In the genomic region with DNA sequence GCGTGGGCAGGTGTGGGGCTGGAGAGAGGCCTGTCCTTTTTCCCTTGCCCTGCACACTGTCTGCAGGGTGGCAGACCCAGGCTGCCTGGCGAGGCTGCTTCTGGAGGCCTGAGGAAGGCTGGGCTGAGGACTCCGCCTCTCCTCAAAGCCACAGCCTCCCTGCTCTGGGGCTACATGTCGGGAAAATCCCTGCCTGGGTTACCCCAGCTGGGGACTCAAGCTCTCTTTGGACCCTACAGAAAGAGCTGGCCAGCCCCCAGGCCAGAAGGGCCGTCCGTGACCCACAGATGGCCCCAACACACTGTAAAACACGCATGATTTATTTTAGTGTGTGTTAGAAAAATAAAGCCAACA, we compare ENCODE assay signal across 10 cellular contexts. TPM values are rescaled to one million over a fixed set of nuclear protein-coding genes. Genes with fewer than 3 reads are reported as not detected.
A peak's percentile ranks its signal among the peaks of the same experiment; 100 is the strongest.
DNase-seq lines count a peak whose midpoint lies in the region; ATAC-seq, FAIRE-seq and TF ChIP-seq lines count a peak whose summit lies in the region.
"Had no signal": no experiment of that assay in that cellular context is flagged by ENCODE, and none has a peak within 500 bp of the region (broad histone marks: within the 10 kb centered on the region; RNA-seq: fewer than 3 reads in every experiment).

No MANE protein-coding gene starts in this region.

- H3K9me3 ChIP-seq in right lobe of liver (no peaks in the 10 kb centered on the region), transverse colon (no peaks in the 10 kb centered on the region)

- peak overlapping the region; percentile 25 for H3K4me3 ChIP-seq in bronchial epithelial cell (ENCODE audit: low read depth, low read length)
- H3K4me3 ChIP-seq in right lobe of liver: peak overlapping the region; percentile 6 to 56 (median 22)
- no peak overlapping the region for H3K4me3 ChIP-seq in transverse colon

- H3K36me3 ChIP-seq in bronchial epithelial cell (ENCODE audit: control insufficient read depth, insufficient read depth, low read length): no peaks in the 10 kb centered on the region
- H3K36me3 ChIP-seq in right lobe of liver: no peaks in the 10 kb centered on the region
- H3K36me3 ChIP-seq in transverse colon: no peaks in the 10 kb centered on the region

- H3K27me3 ChIP-seq in bronchial epithelial cell (ENCODE audit: control insufficient read depth, insufficient read depth, low read length) (peaks cover 3% of the 10 kb centered on the region), right lobe of liver (no peaks in the 10 kb centered on the region), transverse colon (no peaks in the 10 kb centered on the region)

- TF ChIP-seq POLR2A in right lobe of liver (IDR thresholded peaks at IDR 0.05): no peak
- TF ChIP-seq POLR2A in transverse colon (IDR thresholded peaks at IDR 0.05): no peak

- WGBS in right lobe of liver (ENCODE audit: insufficient coverage, low coverage, low lambda C conversion rate, missing lambda C conversion rate): 30% methylated on average over 4 of the region's 7 CpGs
- WGBS in transverse colon (ENCODE audit: low coverage in 1 of 2), 2 donors: 30 to 48% methylated on average over 4 to 7 of the region's 7 CpGs

- H3K27ac ChIP-seq in right lobe of liver: peak overlapping the region; percentile 52 to 85 (median 83)
- H3K27ac ChIP-seq in transverse colon: peak overlapping the region; percentile 84 to 91 (median 86)

- peak; percentile 28 for DNase-seq in M059J (ENCODE audit: low read depth)
- DNase-seq in bronchial epithelial cell (ENCODE audit: low read depth): peak; percentile 44
- no peak for DNase-seq in right lobe of liver
- no peak for DNase-seq in transverse colon
- no peak for DNase-seq in activated gamma-delta T cell (lab: John Stamatoyannopoulos, UW)
- DNase-seq in NK-92 (lab: John Stamatoyannopoulos, UW; ENCODE audit: unreplicated experiment): no peak
- DNase-seq in GM19239 (ENCODE audit: insufficient read length, low spot score): no peak
- DNase-seq: activated T-cell treated with anti-CD3 and anti-CD28 coated beads, Interleukin-2, amount 50 U/mL, for 48 hours; NCI-H1048; stimulated activated naive B cell treated with anti-CD40 and anti-IgM and Interleukin-4, amounts not matched to agents 10 μg/mL and 1 μg/mL and 100 μg/mL, for 72 hours had no signal

- in situ Hi-C loops in transverse colon (cut with MboI; ENCODE audit: low pct_ligation_motif_present in 1 of 4, low pct_unique_long_range_greater_than_20kb in 1 of 4, low sequenced_read_pairs in 3 of 4): no loop called here

- TF ChIP-seq EP300 in transverse colon (IDR thresholded peaks at IDR 0.05; ENCODE audit: low read depth): no peak

- no peak for FAIRE-seq in bronchial epithelial cell (lab: Jason Lieb, UNC)
- no peak for FAIRE-seq in GM19239 (lab: Jason Lieb, UNC)

- intact Hi-C loops in right lobe of liver (cut with DNase I) (no loop called here), transverse colon (cut with DNase I; ENCODE audit: low total_unique reads) (no loop called here)

- peaks cover 0 to 73% (median 36%) of the 10 kb centered on the region in 4 donors for H3K4me1 ChIP-seq in right lobe of liver
- peaks cover 24 to 48% (median 32%) of the 10 kb centered on the region in 4 donors for H3K4me1 ChIP-seq in transverse colon

- ATAC-seq in right lobe of liver: peak; percentile 3 to 25 (median 14)
- ATAC-seq: stimulated activated naive B cell treated with anti-CD40 and anti-IgM and Interleukin-4, amounts not matched to agents 10 μg/mL and 1 μg/mL and 100 μg/mL, for 72 hours had no signal

- TF ChIP-seq CTCF in bronchial epithelial cell (IDR thresholded peaks at IDR 0.05; ENCODE audit: insufficient read depth, low read length, severe bottlenecking): no peak
- no peak for TF ChIP-seq CTCF in right lobe of liver (IDR thresholded peaks at IDR 0.05)
- no peak for TF ChIP-seq CTCF in transverse colon (IDR thresholded peaks at IDR 0.05)

RNA-seq across cellular contexts. Expression of gene SLC38A10, which starts 33.8 kb away (rescaled TPM):
- total RNA-seq in M059J (2014; rRNA removed; shearing (Covaris generic)): 77.9 and 119 TPM in 2 replicates
- total RNA-seq in bronchial epithelial cell: 35.5 and 49.2 TPM in 2 replicates
- total RNA-seq in right lobe of liver: 100 to 1,000 TPM in 1 of 6 experiments, 10 to 100 TPM in 5; 60.9 to 104 (median 86.1) TPM
- 100 to 1,000 TPM in 2 of 4 donors, 10 to 100 TPM in 2; 94.9 to 113 (median 98.9) TPM for total RNA-seq in transverse colon

Comparison
In these comparisons a context has a peak if more than half of its experiments do, and no peak if none do; other contexts are left out.
1. DNase-seq: peak in M059J (single experiment) and bronchial epithelial cell (single experiment); none in right lobe of liver (0 of 3), transverse colon (single experiment), activated gamma-delta T cell (single experiment), NK-92 (single experiment) and GM19239 (single experiment).
2. H3K4me3 ChIP-seq: peak in bronchial epithelial cell (single experiment) and right lobe of liver (3 of 3); none in transverse colon (0 of 4).